Comparison of ENCODE assay signal across 8 cellular contexts in the genomic region with DNA sequence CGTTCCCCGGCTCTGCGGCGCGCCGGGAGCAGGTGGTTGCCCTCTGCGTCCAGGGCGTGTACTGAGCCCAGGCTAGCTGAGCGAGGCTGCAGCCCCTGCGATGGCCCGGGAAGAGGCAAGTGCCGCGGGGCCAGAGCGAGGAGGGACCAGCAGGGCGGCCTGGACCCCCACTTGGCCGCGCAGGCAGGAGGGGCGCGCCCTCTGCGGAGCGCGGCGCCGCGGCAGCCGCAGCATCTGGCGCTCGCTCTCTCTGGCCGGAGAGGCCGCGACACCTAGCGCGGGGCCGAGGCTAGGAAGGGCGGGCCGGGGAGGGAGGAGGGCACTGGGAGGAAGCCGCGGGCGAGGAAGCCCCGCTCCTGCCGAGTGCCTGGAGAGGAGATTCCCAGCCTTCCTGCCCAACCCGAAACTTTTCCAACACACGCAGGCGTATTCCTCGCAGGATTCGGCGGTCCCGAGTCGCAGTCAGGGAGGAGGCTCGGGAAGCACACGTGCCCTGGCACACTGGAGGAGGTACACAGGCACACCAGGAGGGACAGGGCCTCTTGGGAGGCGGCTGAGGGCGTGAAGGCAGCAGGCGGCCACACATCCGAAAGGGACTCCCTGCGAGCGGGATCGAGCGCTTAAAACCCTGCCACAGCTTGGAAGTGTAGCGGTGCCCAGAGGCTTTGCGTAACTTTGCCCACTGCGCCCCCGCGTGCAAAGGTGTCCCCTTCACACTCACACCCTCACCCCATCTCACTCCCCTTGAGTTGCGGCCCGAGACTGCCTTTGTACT. TPM values are rescaled to one million over a fixed set of nuclear protein-coding genes. Genes with fewer than 3 reads are reported as not detected.
DNase-seq lines count a peak whose midpoint lies in the region; ATAC-seq and TF ChIP-seq lines count a peak whose summit lies in the region.
"Had no signal": no experiment of that assay in that cellular context is flagged by ENCODE, and none has a peak within 500 bp of the region (broad histone marks: within the 10 kb centered on the region; RNA-seq: fewer than 3 reads in every experiment).

No MANE protein-coding gene starts in this region.

- H3K9ac ChIP-seq in iPS-18a (ENCODE audit: low read length): peak overlapping the region; percentile 15

- no peak for TF ChIP-seq POLR2A in spleen (IDR thresholded peaks at IDR 0.05)

- no peak overlapping the region for H3K4me3 Mint-ChIP-seq in stimulated activated effector memory CD8-positive, alpha-beta T cell treated with anti-CD3 and anti-CD28 coated beads, Interleukin-12 subunit alpha, Interleukin-12 subunit beta, amount 100 ng/mL, for 72 hours

- H3K4me3 ChIP-seq in MG63 (no peak overlapping the region), iPS-18a (ENCODE audit: low read length) (peak overlapping the region; percentile 76), spleen (peak overlapping the region in 7 of 8 donors; percentile 4 to 62 (median 19))
- H3K4me3 ChIP-seq: SK-N-MC had no signal

- H3K4me1 Mint-ChIP-seq in stimulated activated effector memory CD8-positive, alpha-beta T cell treated with anti-CD3 and anti-CD28 coated beads, Interleukin-12 subunit alpha, Interleukin-12 subunit beta, amount 100 ng/mL, for 72 hours: peaks cover 19% of the 10 kb centered on the region

- H3K27ac ChIP-seq in iPS-18a (ENCODE audit: low read length) (no peak overlapping the region), spleen (peak overlapping the region in 6 of 8 donors; percentile 11 to 77 (median 70))
- H3K27ac ChIP-seq: SK-N-MC had no signal

- no peak for TF ChIP-seq CTCF in spleen (IDR thresholded peaks at IDR 0.05 in 8 of 11, conservative IDR thresholded peaks at IDR 0.05 in 3 of 11)

- H3K27ac Mint-ChIP-seq in stimulated activated effector memory CD8-positive, alpha-beta T cell treated with anti-CD3 and anti-CD28 coated beads, Interleukin-12 subunit alpha, Interleukin-12 subunit beta, amount 100 ng/mL, for 72 hours: no peak overlapping the region

- H3K36me3 ChIP-seq in MG63 (no peaks in the 10 kb centered on the region), iPS-18a (ENCODE audit: control insufficient read depth, low read depth, low read length) (no peaks in the 10 kb centered on the region), spleen (no peaks in the 10 kb centered on the region)

- H3K27me3 ChIP-seq in MG63 (peaks cover 58% of the 10 kb centered on the region), iPS-18a (ENCODE audit: control insufficient read depth, insufficient read depth, low read length) (peaks cover 91% of the 10 kb centered on the region), spleen (replicated peaks in 1 of 7) (peaks cover 0 to 100% (median 82%) of the 10 kb centered on the region in 7 donors)

- WGBS in spleen, 5 donors: 3 to 5% (median 5%) methylated on average over 19 to 66 of the region's 66 CpGs

- H3K9me3 Mint-ChIP-seq in stimulated activated effector memory CD8-positive, alpha-beta T cell treated with anti-CD3 and anti-CD28 coated beads, Interleukin-12 subunit alpha, Interleukin-12 subunit beta, amount 100 ng/mL, for 72 hours: peaks cover 3% of the 10 kb centered on the region

- H3K9me3 ChIP-seq in MG63 (no peaks in the 10 kb centered on the region), iPS-18a (ENCODE audit: control insufficient read depth, low read depth, low read length) (no peaks in the 10 kb centered on the region), spleen (no peaks in the 10 kb centered on the region)

- H3K36me3 Mint-ChIP-seq in stimulated activated effector memory CD8-positive, alpha-beta T cell treated with anti-CD3 and anti-CD28 coated beads, Interleukin-12 subunit alpha, Interleukin-12 subunit beta, amount 100 ng/mL, for 72 hours: peaks cover 8% of the 10 kb centered on the region

- peaks cover 59% of the 10 kb centered on the region for H3K4me1 ChIP-seq in iPS-18a (ENCODE audit: control insufficient read depth, low read depth, low read length)
- H3K4me1 ChIP-seq in spleen: peaks cover 0 to 64% (median 18%) of the 10 kb centered on the region in 6 donors

- DNase-seq in MG63: peak; percentile 32
- peak; percentile 86 for DNase-seq in spleen
- no peak for DNase-seq in stimulated activated effector memory CD8-positive, alpha-beta T cell treated with anti-CD3 and anti-CD28 coated beads, Interleukin-12 subunit alpha, Interleukin-12 subunit beta, amount 100 ng/mL, for 72 hours (ENCODE audit: low spot score in 2 of 2)
- DNase-seq in stimulated activated CD4-positive, alpha-beta T cell treated with anti-CD3 and anti-CD28 coated beads, Interleukin-2, amount 100 ng/mL, for 48 hours: no peak

- intact Hi-C loops in spleen (cut with DNase I; ENCODE audit: low total_unique reads): no loop called here

- ATAC-seq in SK-N-SH treated with all-trans-retinoic acid at 6 μM for 48 hours (peak; percentile 24), HG02798 (IDR thresholded peaks at IDR 0.05; ENCODE audit: poor library complexity, unreplicated experiment) (no peak)
- no peak for ATAC-seq in stimulated activated effector memory CD8-positive, alpha-beta T cell treated with anti-CD3 and anti-CD28 coated beads, Interleukin-12 subunit alpha, Interleukin-12 subunit beta, amount 100 ng/mL, for 72 hours

TF ChIP-seq in SK-N-SH treated with all-trans-retinoic acid at 6 μM for 48 hours, 23 proteins besides CTCF, POLR2A, EP300 and RAD21 (continues in another document):
- TF ChIP-seq ISL1 (CRISPR knock-in tag; IDR thresholded peaks at IDR 0.05) (no peak), RARB (CRISPR knock-in tag; IDR thresholded peaks at IDR 0.05) (no peak), ZFP3 (CRISPR knock-in tag; IDR thresholded peaks at IDR 0.05) (no peak), CSDC2 (CRISPR knock-in tag; IDR thresholded peaks at IDR 0.05) (no peak), GLIS3 (CRISPR knock-in tag; IDR thresholded peaks at IDR 0.05) (no peak), ZNF70 (CRISPR knock-in tag; IDR thresholded peaks at IDR 0.05) (no peak), ARNTL (CRISPR knock-in tag; IDR thresholded peaks at IDR 0.05; ENCODE audit: borderline replicate concordance, low read depth) (no peak), CSRNP3 (CRISPR knock-in tag; IDR thresholded peaks at IDR 0.05) (no peak), ZNF565 (CRISPR knock-in tag; conservative IDR thresholded peaks at IDR 0.05; ENCODE audit: low read depth) (no peak), OSR1 (CRISPR knock-in tag; IDR thresholded peaks at IDR 0.05) (no peak), BACH2 (CRISPR knock-in tag; IDR thresholded peaks at IDR 0.05; ENCODE audit: borderline replicate concordance) (no peak), ZFP30 (CRISPR knock-in tag; IDR thresholded peaks at IDR 0.05) (no peak), ZNF8 (CRISPR knock-in tag; IDR thresholded peaks at IDR 0.05) (no peak), ZC3H10 (CRISPR knock-in tag; IDR thresholded peaks at IDR 0.05) (no peak)
- TF ChIP-seq, protein P1, sequence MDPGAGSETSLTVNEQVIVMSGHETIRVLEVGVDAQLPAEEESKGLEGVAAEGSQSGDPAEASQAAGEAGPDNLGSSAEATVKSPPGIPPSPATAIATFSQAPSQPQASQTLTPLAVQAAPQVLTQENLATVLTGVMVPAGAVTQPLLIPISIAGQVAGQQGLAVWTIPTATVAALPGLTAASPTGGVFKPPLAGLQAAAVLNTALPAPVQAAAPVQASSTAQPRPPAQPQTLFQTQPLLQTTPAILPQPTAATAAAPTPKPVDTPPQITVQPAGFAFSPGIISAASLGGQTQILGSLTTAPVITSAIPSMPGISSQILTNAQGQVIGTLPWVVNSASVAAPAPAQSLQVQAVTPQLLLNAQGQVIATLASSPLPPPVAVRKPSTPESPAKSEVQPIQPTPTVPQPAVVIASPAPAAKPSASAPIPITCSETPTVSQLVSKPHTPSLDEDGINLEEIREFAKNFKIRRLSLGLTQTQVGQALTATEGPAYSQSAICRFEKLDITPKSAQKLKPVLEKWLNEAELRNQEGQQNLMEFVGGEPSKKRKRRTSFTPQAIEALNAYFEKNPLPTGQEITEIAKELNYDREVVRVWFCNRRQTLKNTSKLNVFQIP (CRISPR knock-in tag; IDR thresholded peaks at IDR 0.05; ENCODE audit: borderline replicate concordance, low read depth): no peak
- TF ChIP-seq, protein P2, sequence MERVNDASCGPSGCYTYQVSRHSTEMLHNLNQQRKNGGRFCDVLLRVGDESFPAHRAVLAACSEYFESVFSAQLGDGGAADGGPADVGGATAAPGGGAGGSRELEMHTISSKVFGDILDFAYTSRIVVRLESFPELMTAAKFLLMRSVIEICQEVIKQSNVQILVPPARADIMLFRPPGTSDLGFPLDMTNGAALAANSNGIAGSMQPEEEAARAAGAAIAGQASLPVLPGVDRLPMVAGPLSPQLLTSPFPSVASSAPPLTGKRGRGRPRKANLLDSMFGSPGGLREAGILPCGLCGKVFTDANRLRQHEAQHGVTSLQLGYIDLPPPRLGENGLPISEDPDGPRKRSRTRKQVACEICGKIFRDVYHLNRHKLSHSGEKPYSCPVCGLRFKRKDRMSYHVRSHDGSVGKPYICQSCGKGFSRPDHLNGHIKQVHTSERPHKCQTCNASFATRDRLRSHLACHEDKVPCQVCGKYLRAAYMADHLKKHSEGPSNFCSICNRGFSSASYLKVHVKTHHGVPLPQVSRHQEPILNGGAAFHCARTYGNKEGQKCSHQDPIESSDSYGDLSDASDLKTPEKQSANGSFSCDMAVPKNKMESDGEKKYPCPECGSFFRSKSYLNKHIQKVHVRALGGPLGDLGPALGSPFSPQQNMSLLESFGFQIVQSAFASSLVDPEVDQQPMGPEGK (CRISPR knock-in tag; IDR thresholded peaks at IDR 0.05; ENCODE audit: borderline replicate concordance): no peak

RNA-seq across cellular contexts. Expression of gene PROX1, which starts 4.8 kb away (rescaled TPM):
- not detected in 2 replicates for total RNA-seq in MG63 (2014; rRNA removed; shearing (Covaris generic); ENCODE audit: low replicate concordance)
- total RNA-seq in spleen: 100 to 1,000 TPM in 2 of 7 donors, 10 to 100 TPM in 5; 31.1 to 114 (median 66.4) TPM
- polyA plus RNA-seq in spleen: 1 to 10 TPM in 2 of 3 donors, under 1 TPM in 1; 0.70 to 3.4 (median 1.2) TPM

Comparison
In these comparisons a context has a peak if more than half of its experiments do, and no peak if none do; other contexts are left out.
1. DNase-seq: peak in MG63 (single experiment) and spleen (single experiment); none in stimulated activated effector memory CD8-positive, alpha-beta T cell treated with anti-CD3 and anti-CD28 coated beads, Interleukin-12 subunit alpha, Interleukin-12 subunit beta, amount 100 ng/mL, for 72 hours (0 of 2) and stimulated activated CD4-positive, alpha-beta T cell treated with anti-CD3 and anti-CD28 coated beads, Interleukin-2, amount 100 ng/mL, for 48 hours (0 of 2).
2. RNA of gene PROX1, which starts 4.8 kb away (total RNA-seq): 31.1 to 114 TPM in spleen; not detected in MG63; every median in the first group is over 10 times any median in the second.